In the genomic region with DNA sequence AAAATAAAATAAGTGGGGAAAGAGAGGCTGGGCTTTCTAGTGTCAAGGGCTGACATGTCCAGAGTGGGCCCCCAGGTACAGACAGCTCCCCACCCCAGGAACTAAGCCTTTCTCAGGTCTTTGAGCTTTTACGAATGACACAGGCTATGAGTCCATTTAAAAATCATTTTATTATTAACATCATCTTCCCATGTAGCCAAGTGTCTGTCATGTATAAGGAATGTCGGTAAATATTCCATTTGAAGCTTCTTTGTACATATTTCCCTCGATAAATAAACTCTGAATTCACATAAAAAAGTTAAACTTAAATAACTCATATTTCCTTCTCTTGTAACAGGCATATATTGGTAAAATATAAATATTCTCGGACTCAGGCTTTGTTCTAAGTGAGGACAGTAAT, we compare ENCODE assay signal across 22 cellular contexts.
DNase-seq lines count a peak whose midpoint lies in the region; ATAC-seq, FAIRE-seq and TF ChIP-seq lines count a peak whose summit lies in the region.
"Had no signal": no experiment of that assay in that cellular context is flagged by ENCODE, and none has a peak within 500 bp of the region (broad histone marks: within the 10 kb centered on the region; RNA-seq: fewer than 3 reads in every experiment).

No MANE protein-coding gene starts in this region.

- H4K91ac ChIP-seq in IMR-90 (ENCODE audit: insufficient read depth, low read depth, low read length), result no peak overlapping the region

- H3K36me3 ChIP-seq in IMR-90 (ENCODE audit: control insufficient read depth, insufficient read depth, low read length), result peaks cover 4% of the 10 kb centered on the region; the same call in 1 of the 2 replicates
- no peaks in the 10 kb centered on the region for H3K36me3 ChIP-seq in small intestine (ENCODE audit: control insufficient read depth in 2 of 2, insufficient read depth in 2 of 2, low read length in 2 of 2)

- H3K27me3 ChIP-seq in IMR-90 (ENCODE audit: control insufficient read depth, insufficient read depth, low read length), result no peaks in the 10 kb centered on the region
- no peaks in the 10 kb centered on the region for H3K27me3 ChIP-seq in small intestine (ENCODE audit: control insufficient read depth in 2 of 2, insufficient read depth in 2 of 2, low read length in 2 of 2)
- H3K27me3 ChIP-seq: BLaER1 had no signal

- intact Hi-C loops in IMR-90 (cut with micrococcal nuclease), result no loop called here

- in situ Hi-C loops in IMR-90 (cut with MboI; ENCODE audit: low sequenced_read_pairs), result no loop called here

- H3K27ac Mint-ChIP-seq in endothelial cell (ENCODE audit: unreplicated experiment) (peak overlapping the region; percentile 4), nephron progenitor cell (peak overlapping the region; percentile 27)
- H3K27ac Mint-ChIP-seq: B cell; CD4-positive, CD25-positive, alpha-beta regulatory T cell; CD8-positive, alpha-beta T cell had no signal

- no peak overlapping the region for H2BK15ac ChIP-seq in IMR-90 (ENCODE audit: low read depth, low read length)

- no peak overlapping the region for H3K23ac ChIP-seq in IMR-90 (ENCODE audit: low read depth, low read length)

- H2AFZ ChIP-seq in IMR-90 (replicated peaks; ENCODE audit: low read length, poor library complexity), result no peak overlapping the region

- no peak overlapping the region for H4K8ac ChIP-seq in IMR-90 (ENCODE audit: low read depth in 2 of 2, low read length in 2 of 2)

- H3K9ac ChIP-seq in IMR-90 (ENCODE audit: low read depth, low read length), result no peak overlapping the region
- H3K9ac ChIP-seq: BLaER1 had no signal

- H2BK20ac ChIP-seq in IMR-90 (ENCODE audit: low read depth, low read length), result no peak overlapping the region

- H3K18ac ChIP-seq in IMR-90 (ENCODE audit: low read depth, low read length), result no peak overlapping the region

- TF ChIP-seq RAD21 in IMR-90 (IDR thresholded peaks at IDR 0.05; ENCODE audit: low read length), result no peak

- no peak overlapping the region for H2BK120ac ChIP-seq in IMR-90 (ENCODE audit: low read depth, low read length)

- H3K36me3 Mint-ChIP-seq in endothelial cell (ENCODE audit: low read depth, unreplicated experiment), result peaks cover 42% of the 10 kb centered on the region
- H3K36me3 Mint-ChIP-seq in nephron progenitor cell (ENCODE audit: low read depth), result peaks cover 12% of the 10 kb centered on the region
- H3K36me3 Mint-ChIP-seq: CD4-positive, CD25-positive, alpha-beta regulatory T cell; CD8-positive, alpha-beta T cell had no signal

- H2AK5ac ChIP-seq in IMR-90 (ENCODE audit: low read depth, low read length), result no peak overlapping the region

- TF ChIP-seq CTCF in IMR-90 (conservative IDR thresholded peaks at IDR 0.05; ENCODE audit: low read depth, low read length), result no peak
- TF ChIP-seq CTCF in endothelial cell (IDR thresholded peaks at IDR 0.05; ENCODE audit: unreplicated experiment), result no peak
- TF ChIP-seq CTCF in nephron progenitor cell (IDR thresholded peaks at IDR 0.05), result no peak

- H3K4me3 ChIP-seq in IMR-90 (ENCODE audit: insufficient read depth, low read depth, low read length), result no peak overlapping the region
- no peak overlapping the region for H3K4me3 ChIP-seq in small intestine (ENCODE audit: low read depth in 1 of 2, low read length in 2 of 2)
- H3K4me3 ChIP-seq: BLaER1 had no signal

- no peak overlapping the region for H4K5ac ChIP-seq in IMR-90 (ENCODE audit: low read depth, low read length)

- no peak overlapping the region for H3K56ac ChIP-seq in IMR-90 (ENCODE audit: extremely low read depth, insufficient read depth, low read length)

- H3K4me1 ChIP-seq in IMR-90 (ENCODE audit: control insufficient read depth, insufficient read depth, low read length) (no peaks in the 10 kb centered on the region), small intestine (ENCODE audit: control insufficient read depth in 2 of 2, insufficient read depth in 1 of 2, low read depth in 1 of 2, low read length in 1 of 2) (no peaks in the 10 kb centered on the region)
- H3K4me1 ChIP-seq: Caco-2 had no signal

- FAIRE-seq in small intestine (lab: Jason Lieb, UNC), result peak; percentile 10
- FAIRE-seq: G401.6, GM12892 had no signal

- POLR2A ChIA-PET in IMR-90 (lab: Charles Lee; ENCODE audit: unreplicated experiment), result no interaction called here

- CTCF ChIA-PET in IMR-90 (lab: Yijun Ruan, JAX), result no interaction called here

- DNase-seq in IMR-90, result peak; percentile 10
- no peak for DNase-seq in endothelial cell (ENCODE audit: low spot score)
- no peak for DNase-seq in nephron progenitor cell
- DNase-seq in small intestine, result no peak
- no peak for DNase-seq in activated T-cell treated with anti-CD3 and anti-CD28 coated beads, Interleukin-2, amount 50 U/mL, for 48 hours
- DNase-seq in UCSD-AML1 (lab: John Stamatoyannopoulos, UW; ENCODE audit: unreplicated experiment), result no peak
- DNase-seq in HuH-7 (ENCODE audit: low spot score), result no peak
- DNase-seq in AG08396 (ENCODE audit: low spot score), result no peak
- DNase-seq: 8988T; Caco-2; CD4-positive, CD25-positive, alpha-beta regulatory T cell; CD8-positive, alpha-beta T cell; DMS153; DND-41; GOT3; H7; HCEC 1CT had no signal

- no peak overlapping the region for H3K4ac ChIP-seq in IMR-90 (ENCODE audit: low read depth, low read length)

- H3K9me3 ChIP-seq in IMR-90 (ENCODE audit: control insufficient read depth, insufficient read depth, low read length) (no peaks in the 10 kb centered on the region), small intestine (ENCODE audit: control insufficient read depth, low read depth) (no peaks in the 10 kb centered on the region)
- H3K9me3 ChIP-seq: BLaER1, Caco-2 had no signal

- no peak overlapping the region for H3K27ac ChIP-seq in IMR-90 (ENCODE audit: insufficient read depth, low read length)
- no peak overlapping the region for H3K27ac ChIP-seq in small intestine (ENCODE audit: low read depth in 1 of 2, low read length in 1 of 2)
- H3K27ac ChIP-seq: C4-2B had no signal

- no peak for TF ChIP-seq POLR2A in IMR-90 (IDR thresholded peaks at IDR 0.05; ENCODE audit: low read depth, low read length)

- no peaks in the 10 kb centered on the region for H3K9me3 Mint-ChIP-seq in endothelial cell (ENCODE audit: unreplicated experiment)
- no peaks in the 10 kb centered on the region for H3K9me3 Mint-ChIP-seq in nephron progenitor cell
- H3K9me3 Mint-ChIP-seq: CD4-positive, CD25-positive, alpha-beta regulatory T cell; CD8-positive, alpha-beta T cell had no signal

- no peak overlapping the region for H3K14ac ChIP-seq in IMR-90 (replicated peaks; ENCODE audit: low read depth, low read length)

- H3K9me1 ChIP-seq in IMR-90 (ENCODE audit: insufficient read depth, low read length), result peaks cover 4% of the 10 kb centered on the region; the same call in 1 of the 2 replicates

- BruUV-seq in IMR-90 (replicated peaks; lab: Mats Ljungman, UMichigan), result no TSS peak

- no peaks in the 10 kb centered on the region for H3K79me1 ChIP-seq in IMR-90 (ENCODE audit: low read depth in 1 of 2, low read length in 2 of 2)

- dilution Hi-C loops in IMR-90 (cut with HindIII; ENCODE audit: low sequenced_read_pairs, unreplicated experiment), result no loop called here

- no peaks in the 10 kb centered on the region for H4K20me1 ChIP-seq in IMR-90 (ENCODE audit: insufficient read depth, low read length)
- H4K20me1 ChIP-seq: BLaER1 had no signal

- H3K27me3 Mint-ChIP-seq in endothelial cell (ENCODE audit: unreplicated experiment) (peaks cover 17% of the 10 kb centered on the region), nephron progenitor cell (ENCODE audit: low read depth, poor library complexity) (no peaks in the 10 kb centered on the region)
- H3K27me3 Mint-ChIP-seq: B cell; CD4-positive, CD25-positive, alpha-beta regulatory T cell had no signal

- H3K4me1 Mint-ChIP-seq in endothelial cell (ENCODE audit: unreplicated experiment) (peaks cover 15% of the 10 kb centered on the region), nephron progenitor cell (peaks cover 39% of the 10 kb centered on the region)
- H3K4me1 Mint-ChIP-seq: B cell; CD4-positive, CD25-positive, alpha-beta regulatory T cell had no signal

- no peak overlapping the region for H3K4me2 ChIP-seq in IMR-90 (ENCODE audit: low read depth, low read length)
- H3K4me2 ChIP-seq: BLaER1 had no signal

- H3K4me3 Mint-ChIP-seq in endothelial cell (ENCODE audit: unreplicated experiment) (no peak overlapping the region), nephron progenitor cell (no peak overlapping the region)
- H3K4me3 Mint-ChIP-seq: B cell; CD4-positive, CD25-positive, alpha-beta regulatory T cell; CD8-positive, alpha-beta T cell had no signal

- H2BK5ac ChIP-seq in IMR-90 (ENCODE audit: low read depth, low read length, poor library complexity, severe bottlenecking), result no peak overlapping the region

- no peak for ATAC-seq in IMR-90 (ENCODE audit: low read depth)
- ATAC-seq: CD8-positive, alpha-beta T cell had no signal

- no CpG with 5 or more reads among the region's 4 CpGs for WGBS in IMR-90 (ENCODE audit: extremely low coverage in 2 of 2, insufficient read length in 1 of 2), 2 experiments
- 80 to 96% (median 89%) methylated on average over 4 of the region's 4 CpGs for WGBS in small intestine, 3 donors

- H2AK9ac ChIP-seq in IMR-90 (replicated peaks; ENCODE audit: low read depth, low read length, poor library complexity), result no peak overlapping the region

TF ChIP-seq in IMR-90, 13 proteins besides CTCF, POLR2A, EP300 and RAD21 (continues in another document):
- no peak for TF ChIP-seq BHLHE40 (IDR thresholded peaks at IDR 0.05; ENCODE audit: low read depth, low read length)
- no peak for TF ChIP-seq CEBPB (IDR thresholded peaks at IDR 0.05; ENCODE audit: low read depth, low read length)
- no peak for TF ChIP-seq CHD1 (IDR thresholded peaks at IDR 0.05; ENCODE audit: low read depth, low read length)
- no peak for TF ChIP-seq RFX5 (IDR thresholded peaks at IDR 0.05; ENCODE audit: low read depth, low read length)
- TF ChIP-seq SMC3 (IDR thresholded peaks at IDR 0.05; ENCODE audit: low read depth, low read length), result no peak
- no peak for TF ChIP-seq RCOR1 (IDR thresholded peaks at IDR 0.05; ENCODE audit: insufficient replicate concordance, low read length)
- TF ChIP-seq NFE2L2 (IDR thresholded peaks at IDR 0.05; ENCODE audit: low read depth, low read length), result no peak
- TF ChIP-seq, protein P1, sequence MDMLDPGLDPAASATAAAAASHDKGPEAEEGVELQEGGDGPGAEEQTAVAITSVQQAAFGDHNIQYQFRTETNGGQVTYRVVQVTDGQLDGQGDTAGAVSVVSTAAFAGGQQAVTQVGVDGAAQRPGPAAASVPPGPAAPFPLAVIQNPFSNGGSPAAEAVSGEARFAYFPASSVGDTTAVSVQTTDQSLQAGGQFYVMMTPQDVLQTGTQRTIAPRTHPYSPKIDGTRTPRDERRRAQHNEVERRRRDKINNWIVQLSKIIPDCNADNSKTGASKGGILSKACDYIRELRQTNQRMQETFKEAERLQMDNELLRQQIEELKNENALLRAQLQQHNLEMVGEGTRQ (IDR thresholded peaks at IDR 0.05; ENCODE audit: low read depth, low read length), result no peak
- no peak for TF ChIP-seq MXI1 (IDR thresholded peaks at IDR 0.05; ENCODE audit: borderline replicate concordance, low read depth, low read length)
